Comparison of ENCODE assay signal across 9 cellular contexts in the genomic region with DNA sequence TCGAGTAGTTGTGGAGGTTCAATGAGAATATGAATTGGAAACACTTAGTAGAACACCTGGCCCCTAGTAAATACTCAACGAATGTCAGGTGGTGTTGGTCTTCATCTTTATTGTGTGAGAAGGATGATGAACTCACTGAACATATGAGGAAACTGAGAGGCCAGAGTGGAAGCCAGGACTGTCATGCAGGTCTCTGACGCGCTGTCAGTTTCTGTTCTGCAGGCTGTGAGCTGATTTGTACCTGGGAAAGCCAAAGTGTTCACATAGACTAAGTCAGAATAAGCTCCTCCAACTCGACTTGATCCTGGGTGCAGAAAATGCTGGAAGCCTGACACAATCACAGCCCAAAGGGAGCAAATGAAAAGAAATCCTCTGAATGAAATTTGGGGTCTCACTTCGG.
DNase-seq lines count a peak whose midpoint lies in the region; ATAC-seq lines count a peak whose summit lies in the region.
"Had no signal": no experiment of that assay in that cellular context is flagged by ENCODE, and none has a peak within 500 bp of the region (broad histone marks: within the 10 kb centered on the region; RNA-seq: fewer than 3 reads in every experiment).

No MANE protein-coding gene starts in this region.

- H3K9me3 Mint-ChIP-seq in CD4-positive, CD25-positive, alpha-beta regulatory T cell: no peaks in the 10 kb centered on the region
- H3K9me3 Mint-ChIP-seq in activated T-helper 17 cell treated with anti-CD3 and anti-CD28 coated beads, Interleukin-2, amount 50 U/mL, for 72 hours: no peaks in the 10 kb centered on the region
- H3K9me3 Mint-ChIP-seq in memory B cell: no peaks in the 10 kb centered on the region

- no peaks in the 10 kb centered on the region for H3K36me3 ChIP-seq in CD4-positive, CD25-positive, alpha-beta regulatory T cell (ENCODE audit: control insufficient read depth, insufficient read depth, low read length)

- DNase-seq in CD4-positive, CD25-positive, alpha-beta regulatory T cell: peak in 2 of 3 donors; percentile 6 to 10
- no peak for DNase-seq in memory B cell (ENCODE audit: low spot score in 2 of 2)
- no peak for DNase-seq in NCI-H1092 (lab: John Stamatoyannopoulos, UW)
- no peak for DNase-seq in stimulated activated CD4-positive, alpha-beta T cell treated with anti-CD3 and anti-CD28 coated beads, Interleukin-2, amount 100 ng/mL, for 48 hours

- peak overlapping the region; percentile 82 to 97 (median 96) for H3K4me3 Mint-ChIP-seq in CD4-positive, CD25-positive, alpha-beta regulatory T cell
- peak overlapping the region; percentile 82 for H3K4me3 Mint-ChIP-seq in activated T-helper 17 cell treated with anti-CD3 and anti-CD28 coated beads, Interleukin-2, amount 50 U/mL, for 72 hours
- peak overlapping the region; percentile 89 for H3K4me3 Mint-ChIP-seq in memory B cell

- ATAC-seq in CD4-positive, CD25-positive, alpha-beta regulatory T cell (ENCODE audit: low read depth in 2 of 2): no peak
- ATAC-seq in GM21576 (IDR thresholded peaks at IDR 0.05; ENCODE audit: unreplicated experiment): peak; percentile 75
- peak; percentile 68 for ATAC-seq in activated T-helper 17 cell treated with anti-CD3 and anti-CD28 coated beads, Interleukin-2, amount 50 U/mL, for 72 hours (replicated peaks)
- peak; percentile 69 for ATAC-seq in memory B cell (ENCODE audit: low read depth)
- ATAC-seq in HG03045 (IDR thresholded peaks at IDR 0.05; ENCODE audit: unreplicated experiment): no peak
- no peak for ATAC-seq in HG03025 (IDR thresholded peaks at IDR 0.05; ENCODE audit: low FRiP score, unreplicated experiment)

- H3K4me1 ChIP-seq in CD4-positive, CD25-positive, alpha-beta regulatory T cell (ENCODE audit: control insufficient read depth, insufficient read depth, low read length, poor library complexity, severe bottlenecking): peaks cover 15% of the 10 kb centered on the region

- H3K27me3 Mint-ChIP-seq in CD4-positive, CD25-positive, alpha-beta regulatory T cell: peaks cover 11% of the 10 kb centered on the region
- peaks cover 8% of the 10 kb centered on the region for H3K27me3 Mint-ChIP-seq in activated T-helper 17 cell treated with anti-CD3 and anti-CD28 coated beads, Interleukin-2, amount 50 U/mL, for 72 hours
- H3K27me3 Mint-ChIP-seq in memory B cell: no peaks in the 10 kb centered on the region

- peaks cover 0 to 16% (median 12%) of the 10 kb centered on the region in 4 donors for H3K4me1 Mint-ChIP-seq in CD4-positive, CD25-positive, alpha-beta regulatory T cell
- H3K4me1 Mint-ChIP-seq in activated T-helper 17 cell treated with anti-CD3 and anti-CD28 coated beads, Interleukin-2, amount 50 U/mL, for 72 hours: peaks cover 8% of the 10 kb centered on the region
- H3K4me1 Mint-ChIP-seq in memory B cell: peaks cover 28% of the 10 kb centered on the region

- peak overlapping the region; percentile 94 for H3K4me3 ChIP-seq in CD4-positive, CD25-positive, alpha-beta regulatory T cell (ENCODE audit: low read depth, low read length)

- H3K27ac Mint-ChIP-seq in CD4-positive, CD25-positive, alpha-beta regulatory T cell: peak overlapping the region in 2 of 3 donors; percentile 97 to 99
- peak overlapping the region; percentile 82 for H3K27ac Mint-ChIP-seq in activated T-helper 17 cell treated with anti-CD3 and anti-CD28 coated beads, Interleukin-2, amount 50 U/mL, for 72 hours
- H3K27ac Mint-ChIP-seq in memory B cell: peak overlapping the region; percentile 95

- no peak overlapping the region for H3K27ac ChIP-seq in CD4-positive, CD25-positive, alpha-beta regulatory T cell (ENCODE audit: insufficient read depth, low read length, poor library complexity, severe bottlenecking)

- no peaks in the 10 kb centered on the region for H3K36me3 Mint-ChIP-seq in CD4-positive, CD25-positive, alpha-beta regulatory T cell
- no peaks in the 10 kb centered on the region for H3K36me3 Mint-ChIP-seq in activated T-helper 17 cell treated with anti-CD3 and anti-CD28 coated beads, Interleukin-2, amount 50 U/mL, for 72 hours (ENCODE audit: low read depth)
- no peaks in the 10 kb centered on the region for H3K36me3 Mint-ChIP-seq in memory B cell
- H3K36me3 Mint-ChIP-seq: brain had no signal

- H3K27me3 ChIP-seq in CD4-positive, CD25-positive, alpha-beta regulatory T cell (ENCODE audit: control insufficient read depth, insufficient read depth, low read length): no peaks in the 10 kb centered on the region

- H3K9me3 ChIP-seq in CD4-positive, CD25-positive, alpha-beta regulatory T cell (ENCODE audit: control insufficient read depth in 2 of 2, low read length in 2 of 2): no peaks in the 10 kb centered on the region

Comparison
In these comparisons a context has a peak if more than half of its experiments do, and no peak if none do; other contexts are left out.
1. ATAC-seq: peak in GM21576 (single experiment), activated T-helper 17 cell treated with anti-CD3 and anti-CD28 coated beads, Interleukin-2, amount 50 U/mL, for 72 hours (single experiment) and memory B cell (single experiment); none in CD4-positive, CD25-positive, alpha-beta regulatory T cell (0 of 2), HG03045 (single experiment) and HG03025 (single experiment).
2. DNase-seq: peak in CD4-positive, CD25-positive, alpha-beta regulatory T cell (2 of 3); none in memory B cell (0 of 2), NCI-H1092 (single experiment) and stimulated activated CD4-positive, alpha-beta T cell treated with anti-CD3 and anti-CD28 coated beads, Interleukin-2, amount 100 ng/mL, for 48 hours (0 of 2).
3. Peak in every context shown above with its lines, with median percentiles within 50 percentile points of each other: H3K27ac Mint-ChIP-seq and H3K4me3 Mint-ChIP-seq.